Comparison of ENCODE assay signal across 8 cellular contexts in the genomic region with DNA sequence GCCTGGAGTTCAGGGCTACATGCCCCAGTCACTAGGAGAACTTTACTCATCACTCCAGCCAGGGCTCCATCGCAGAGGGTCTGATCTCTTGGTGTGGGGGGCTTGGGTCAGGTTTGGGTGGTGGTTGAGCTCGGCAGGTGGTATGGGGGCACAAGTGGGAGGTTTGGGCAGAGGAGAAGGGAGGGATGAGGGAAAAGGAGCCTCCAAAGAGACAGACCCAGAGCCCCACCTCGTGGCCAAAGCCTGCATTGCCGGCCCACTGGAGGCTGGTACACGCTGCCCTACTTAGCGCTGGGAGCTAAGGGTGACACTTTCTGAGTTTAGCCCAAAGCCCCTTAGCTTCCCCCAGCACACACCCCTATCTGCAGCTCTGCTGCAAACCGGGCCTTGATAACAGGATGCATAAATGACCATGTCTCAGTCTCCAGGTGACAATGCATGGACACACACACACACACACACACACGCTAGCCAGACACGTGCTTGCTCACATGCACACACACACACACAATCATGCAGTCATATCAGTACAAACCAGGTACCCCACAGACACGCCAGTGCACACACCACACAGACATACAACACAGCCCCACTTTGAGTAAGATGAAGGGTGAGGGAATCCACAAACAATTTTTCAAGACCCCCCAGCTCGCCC. TPM values are rescaled to one million over a fixed set of nuclear protein-coding genes. Genes with fewer than 3 reads are reported as not detected.
A peak's percentile ranks its signal among the peaks of the same experiment; 100 is the strongest.
DNase-seq lines count a peak whose midpoint lies in the region; ATAC-seq and TF ChIP-seq lines count a peak whose summit lies in the region.

No MANE protein-coding gene starts in this region.

- peak overlapping the region; percentile 57 for H3K27ac Mint-ChIP-seq in activated CD4-positive, alpha-beta T cell treated with anti-CD3 and anti-CD28 coated beads, Interleukin-2, amount 10 ng/mL, durations not matched to agents 24 days and 14 days

- no peak for ATAC-seq in GM21360 (IDR thresholded peaks at IDR 0.05; ENCODE audit: unreplicated experiment)

- no peaks in the 10 kb centered on the region for H3K36me3 Mint-ChIP-seq in activated CD4-positive, alpha-beta T cell treated with anti-CD3 and anti-CD28 coated beads, Interleukin-2, amount 10 ng/mL, durations not matched to agents 24 days and 14 days (ENCODE audit: low read depth)

- H3K4me1 Mint-ChIP-seq in activated CD4-positive, alpha-beta T cell treated with anti-CD3 and anti-CD28 coated beads, Interleukin-2, amount 10 ng/mL, durations not matched to agents 24 days and 14 days: peaks cover 29% of the 10 kb centered on the region

- TF ChIP-seq POLR2A in lower leg skin (IDR thresholded peaks at IDR 0.05): no peak

- H3K9me3 Mint-ChIP-seq in activated CD4-positive, alpha-beta T cell treated with anti-CD3 and anti-CD28 coated beads, Interleukin-2, amount 10 ng/mL, durations not matched to agents 24 days and 14 days: no peaks in the 10 kb centered on the region

- H3K4me3 Mint-ChIP-seq in activated CD4-positive, alpha-beta T cell treated with anti-CD3 and anti-CD28 coated beads, Interleukin-2, amount 10 ng/mL, durations not matched to agents 24 days and 14 days: no peak overlapping the region

- WGBS in lower leg skin, 2 donors: 20 to 25% methylated on average over 11 of the region's 11 CpGs

- H3K4me3 ChIP-seq in choroid plexus epithelial cell (ENCODE audit: low read depth, low read length): no peak overlapping the region
- no peak overlapping the region for H3K4me3 ChIP-seq in lower leg skin (ENCODE audit: low read depth, poor library complexity, severe bottlenecking)

- H3K27me3 Mint-ChIP-seq in activated CD4-positive, alpha-beta T cell treated with anti-CD3 and anti-CD28 coated beads, Interleukin-2, amount 10 ng/mL, durations not matched to agents 24 days and 14 days: peaks cover 37% of the 10 kb centered on the region

- peak; percentile 97 for TF ChIP-seq CTCF in choroid plexus epithelial cell (conservative IDR thresholded peaks at IDR 0.05; ENCODE audit: low read depth, low read length)
- peak in 1 of 3 donors; percentile 74 for TF ChIP-seq CTCF in lower leg skin (IDR thresholded peaks at IDR 0.05)

- intact Hi-C loops in activated CD4-positive, alpha-beta T cell treated with anti-CD3 and anti-CD28 coated beads, Interleukin-2, amount 10 ng/mL, durations not matched to agents 24 days and 14 days (cut with micrococcal nuclease): loop anchor here (1.0 kb wide), 1 partner anchor 45 kb away; a partner anchor contains a TSS
- intact Hi-C loops in lower leg skin (cut with DNase I; ENCODE audit: low total_unique reads): no loop called here

- peak; percentile 51 for DNase-seq in NCI-H510A treated with DMSO at 0.1 percent for 48 hours (lab: John Stamatoyannopoulos, UW)
- DNase-seq in NCI-H510A (lab: John Stamatoyannopoulos, UW): no peak
- peak; percentile 12 for DNase-seq in NCI-H128 (lab: John Stamatoyannopoulos, UW; ENCODE audit: unreplicated experiment)
- peak; percentile 94 for DNase-seq in activated CD4-positive, alpha-beta T cell treated with anti-CD3 and anti-CD28 coated beads, Interleukin-2, amount 10 ng/mL, durations not matched to agents 24 days and 14 days
- DNase-seq in choroid plexus epithelial cell (ENCODE audit: low read depth): peak; percentile 74
- DNase-seq in lower leg skin (ENCODE audit: low spot score in 2 of 2): peak; percentile 82 to 97
- DNase-seq in stimulated activated CD8-positive, alpha-beta memory T cell treated with anti-CD3 and anti-CD28 coated beads, Interleukin-12 subunit alpha, Interleukin-12 subunit beta, amount 100 ng/mL, for 1 hour (ENCODE audit: low read depth): peak; percentile 67

RNA-seq across cellular contexts. Expression of a gene that starts 14.7 kb away (rescaled TPM):
- total RNA-seq in activated CD4-positive, alpha-beta T cell treated with anti-CD3 and anti-CD28 coated beads, Interleukin-2, amount 10 ng/mL, durations not matched to agents 24 days and 14 days: 21.8 and 22.7 TPM in 2 replicates
- 10 to 100 TPM; 58.9 to 81.4 (median 71.2) TPM for total RNA-seq in lower leg skin

RNA-seq across cellular contexts. Expression of a gene that starts 16.6 kb away (rescaled TPM):
- 0.38 and 0.93 TPM in 2 replicates for total RNA-seq in activated CD4-positive, alpha-beta T cell treated with anti-CD3 and anti-CD28 coated beads, Interleukin-2, amount 10 ng/mL, durations not matched to agents 24 days and 14 days
- 1 to 10 TPM; 1.5 to 9.0 (median 3.5) TPM for total RNA-seq in lower leg skin

RNA-seq across cellular contexts. Expression of a gene that starts 16.7 kb away (rescaled TPM):
- total RNA-seq in activated CD4-positive, alpha-beta T cell treated with anti-CD3 and anti-CD28 coated beads, Interleukin-2, amount 10 ng/mL, durations not matched to agents 24 days and 14 days: 36.0 and 37.3 TPM in 2 replicates
- total RNA-seq in lower leg skin: 100 to 1,000 TPM in 1 of 4 donors, 10 to 100 TPM in 3; 55.5 to 127 (median 79.6) TPM

RNA-seq across cellular contexts. Expression of a gene that starts 27.0 kb away (rescaled TPM):
- total RNA-seq in activated CD4-positive, alpha-beta T cell treated with anti-CD3 and anti-CD28 coated beads, Interleukin-2, amount 10 ng/mL, durations not matched to agents 24 days and 14 days: 41.1 and 42.1 TPM in 2 replicates
- 1 to 10 TPM; 4.2 to 9.2 (median 6.4) TPM for total RNA-seq in lower leg skin

RNA-seq across cellular contexts. Expression of a gene that starts 27.1 kb away (rescaled TPM):
- total RNA-seq in activated CD4-positive, alpha-beta T cell treated with anti-CD3 and anti-CD28 coated beads, Interleukin-2, amount 10 ng/mL, durations not matched to agents 24 days and 14 days: 53.4 and 59.5 TPM in 2 replicates
- total RNA-seq in lower leg skin: 100 to 1,000 TPM in 2 of 4 donors, 10 to 100 TPM in 2; 82.2 to 132 (median 100) TPM
